Comparison of ENCODE assay signal across 3 cellular contexts in the genomic region with DNA sequence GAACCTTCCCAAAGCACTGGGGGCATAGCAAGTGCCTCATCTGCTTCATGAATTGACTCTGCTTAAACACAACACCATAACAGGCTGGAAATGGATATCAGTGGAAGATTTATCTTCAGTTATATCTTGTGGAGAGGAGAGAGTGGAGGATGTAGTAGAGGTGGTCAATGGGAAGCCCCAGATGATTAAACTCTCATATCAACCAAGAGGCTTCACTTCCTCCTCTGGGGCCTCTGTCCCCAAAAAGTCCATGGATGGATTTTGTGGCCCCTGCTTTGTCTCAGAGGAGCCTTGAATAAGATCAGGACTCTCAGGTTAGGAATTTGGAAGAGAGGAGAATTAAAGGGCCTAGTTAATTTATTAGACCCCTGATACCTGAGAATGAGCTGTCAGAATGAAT.
TF ChIP-seq lines count a peak whose summit lies in the region.

No MANE protein-coding gene starts in this region.

TF ChIP-seq in GM12891, 5 proteins besides CTCF, POLR2A, EP300 and RAD21 (continued from another document):
- no peak for TF ChIP-seq TAF1 (IDR thresholded peaks at IDR 0.05; ENCODE audit: low read depth, low read length)

TF ChIP-seq in IMR-90, 13 proteins besides CTCF, POLR2A, EP300 and RAD21 (continued from another document):
- no peak for TF ChIP-seq FOS (IDR thresholded peaks at IDR 0.05; ENCODE audit: low read depth, low read length)
- TF ChIP-seq MXI1 (IDR thresholded peaks at IDR 0.05; ENCODE audit: borderline replicate concordance, low read depth, low read length) = no peak
- TF ChIP-seq NFE2L2 (IDR thresholded peaks at IDR 0.05; ENCODE audit: low read depth, low read length) = no peak

TF ChIP-seq in GM12878, 131 proteins besides CTCF, POLR2A, EP300 and RAD21:
- no peak for TF ChIP-seq NR2C2 (IDR thresholded peaks at IDR 0.05; ENCODE audit: borderline replicate concordance, control insufficient read depth, insufficient read length, low read depth)
- TF ChIP-seq SPI1 (IDR thresholded peaks at IDR 0.05; ENCODE audit: borderline replicate concordance, insufficient read depth, low read depth, low read length) = peak; percentile 63; the same call in 1 of the 2 replicates
